Comparison of ENCODE assay signal across 20 cellular contexts in genomic region chr16:19436540-19436939, GRCh38. TPM values are rescaled to one million over a fixed set of nuclear protein-coding genes. Genes with fewer than 3 reads are reported as not detected.
DNase-seq lines count a peak whose midpoint lies in the region; ATAC-seq, FAIRE-seq and TF ChIP-seq lines count a peak whose summit lies in the region.
"Had no signal": no experiment of that assay in that cellular context is flagged by ENCODE, and none has a peak within 500 bp of the region (broad histone marks: within the 10 kb centered on the region; RNA-seq: fewer than 3 reads in every experiment).

No MANE protein-coding gene starts in this region.

- H3K9ac ChIP-seq in OCI-LY3 (ENCODE audit: low read length) (peak overlapping the region; percentile 82), mucosa of stomach (ENCODE audit: low read length) (peak overlapping the region; percentile 14)
- H3K9ac ChIP-seq: GM23248 had no signal

- TF ChIP-seq CTCF in OCI-LY3 (IDR thresholded peaks at IDR 0.05; ENCODE audit: low read depth, low read length) (no peak), foreskin keratinocyte (conservative IDR thresholded peaks at IDR 0.05) (no peak), omental fat pad (IDR thresholded peaks at IDR 0.05) (no peak)

- no peaks in the 10 kb centered on the region for H3K79me2 ChIP-seq in OCI-LY3 (ENCODE audit: low read length)

- H3K4me2 ChIP-seq in OCI-LY3 (ENCODE audit: low read length) = peak overlapping the region; percentile 79
- H3K4me2 ChIP-seq: A549 had no signal

- H3K27ac ChIP-seq in OCI-LY3 (ENCODE audit: low read length) = peak overlapping the region; percentile 99
- no peak overlapping the region for H3K27ac ChIP-seq in foreskin keratinocyte
- H3K27ac ChIP-seq: A549, GM23248 had no signal

- H3K36me3 ChIP-seq in OCI-LY3 (replicated peaks; ENCODE audit: low read depth, low read length) = peaks cover 33% of the 10 kb centered on the region
- H3K36me3 ChIP-seq in mucosa of stomach (ENCODE audit: control insufficient read depth, insufficient read depth, low read length) = no peaks in the 10 kb centered on the region
- H3K36me3 ChIP-seq: HAP-1 had no signal

- FAIRE-seq in GM12891 (lab: Jason Lieb, UNC) = peak; percentile 48
- FAIRE-seq: A549 had no signal

- ATAC-seq in foreskin keratinocyte = peak; percentile 34
- ATAC-seq in GM18519 (IDR thresholded peaks at IDR 0.05; ENCODE audit: low FRiP score, unreplicated experiment) = no peak
- no peak for ATAC-seq in omental fat pad (ENCODE audit: low FRiP score)
- ATAC-seq: A549, Panc1, Right ventricle myocardium inferior had no signal

- DNase-seq in GM12891 (ENCODE audit: insufficient read length, low spot score) (no peak), foreskin keratinocyte (no peak), omental fat pad (ENCODE audit: low spot score) (no peak)
- DNase-seq in stimulated activated CD4-positive, alpha-beta T cell treated with anti-CD3 and anti-CD28 coated beads, Interleukin-4, amount 100 ng/mL, for 24 hours = no peak
- DNase-seq in activated CD8-positive, alpha-beta memory T cell treated with anti-CD3 and anti-CD28 coated beads, Interleukin-2, amount 50 U/mL, for 4 hours = no peak
- DNase-seq: CD4-positive, alpha-beta memory T cell; GM23248; NCI-H1417; NCI-H187 treated with DMSO at 0.1 percent for 48 hours; NCI-H2227 treated with DMSO at 0.1 percent for 48 hours; NCI-H524; SW 1271 had no signal

- no peak for TF ChIP-seq POLR2A in GM12891 (IDR thresholded peaks at IDR 0.05; ENCODE audit: low read depth, low read length)

- H3K4me3 ChIP-seq in OCI-LY3 (ENCODE audit: low read length) = peak overlapping the region; percentile 66
- no peak overlapping the region for H3K4me3 ChIP-seq in mucosa of stomach (ENCODE audit: low read length)
- H3K4me3 ChIP-seq: A549, GM23248, HAP-1 had no signal

- H2AFZ ChIP-seq in OCI-LY3 (ENCODE audit: low read depth, low read length) = no peak overlapping the region
- H2AFZ ChIP-seq: GM23248 had no signal

- H3K9me3 ChIP-seq in OCI-LY3 (ENCODE audit: insufficient read depth, low read length) (no peaks in the 10 kb centered on the region), mucosa of stomach (ENCODE audit: control insufficient read depth, low read length) (no peaks in the 10 kb centered on the region)
- H3K9me3 ChIP-seq: A549, HAP-1 had no signal

- H3K4me1 ChIP-seq in OCI-LY3 (ENCODE audit: low read length) (peaks cover 80% of the 10 kb centered on the region), foreskin keratinocyte (no peaks in the 10 kb centered on the region), mucosa of stomach (ENCODE audit: control insufficient read depth, insufficient read depth, low read length) (peaks cover 34% of the 10 kb centered on the region)
- H3K4me1 ChIP-seq: HAP-1 had no signal

- H4K20me1 ChIP-seq in OCI-LY3 (ENCODE audit: insufficient read depth, low read length) = no peaks in the 10 kb centered on the region

- H3K27me3 ChIP-seq in OCI-LY3 (ENCODE audit: low read depth, low read length) (no peaks in the 10 kb centered on the region), foreskin keratinocyte (no peaks in the 10 kb centered on the region), mucosa of stomach (ENCODE audit: control insufficient read depth, insufficient read depth, low read length) (no peaks in the 10 kb centered on the region)

TF ChIP-seq in GM12891, 5 proteins besides CTCF, POLR2A, EP300 and RAD21:
- no peak for TF ChIP-seq POU2F2 (IDR thresholded peaks at IDR 0.05; ENCODE audit: low read depth, low read length)

RNA-seq across cellular contexts. Expression of gene TMC5, which starts 18.9 kb away (rescaled TPM):
- 0.04 TPM for polyA plus RNA-seq in GM12891 (2012; ENCODE audit: low read depth, missing spikeins)
- total RNA-seq in foreskin keratinocyte (0.21 and 0.65 TPM in 2 replicates), omental fat pad (1 to 10 TPM in 3 of 4 donors, under 1 TPM in 1; 0.47 to 7.1 (median 1.1) TPM)
- 0.18 and 0.29 TPM in 2 replicates for polyA plus RNA-seq in foreskin keratinocyte
- total RNA-seq: CD4-positive, alpha-beta memory T cell; GM23248; Right ventricle myocardium inferior had no signal
- polyA plus RNA-seq: BJ, GM23248 had no signal
